ENCODE assay signal across 11 cellular contexts in the genomic region with DNA sequence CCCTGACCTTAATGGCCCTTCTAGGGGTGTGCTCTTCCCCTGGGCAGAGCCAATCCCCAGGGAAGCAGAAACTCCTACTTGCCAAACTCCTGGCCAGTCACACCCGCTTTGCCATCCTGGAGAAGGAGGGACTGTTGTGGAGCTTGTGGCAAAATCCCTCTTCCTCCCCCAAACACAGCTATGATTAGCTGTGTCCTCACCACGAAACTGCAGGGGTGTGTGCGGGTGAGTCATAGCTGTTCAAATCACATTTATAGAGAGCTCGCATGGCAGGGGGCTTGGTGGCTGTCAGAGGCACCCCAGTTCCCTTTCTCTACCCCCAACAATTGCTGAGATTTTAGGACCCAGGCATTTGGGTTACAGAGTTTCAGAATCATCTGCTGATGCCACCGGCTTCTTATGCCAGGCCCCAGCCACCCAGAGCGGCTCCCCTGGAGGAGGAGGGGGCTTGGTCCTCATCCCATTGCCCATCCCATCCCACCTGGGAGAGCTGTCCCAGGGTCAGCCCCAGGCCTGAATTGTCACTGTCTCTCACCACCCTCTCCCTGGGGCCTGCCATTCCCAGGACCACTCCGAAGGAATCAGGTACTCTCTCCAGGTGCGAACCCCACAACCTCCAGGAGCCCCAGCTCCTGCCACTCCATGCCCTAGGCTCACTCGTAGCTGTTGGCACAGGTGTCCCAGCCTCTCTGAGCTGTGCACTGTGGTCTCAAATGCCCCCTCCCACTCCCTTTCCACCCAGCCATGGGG. TPM values are rescaled to one million over a fixed set of nuclear protein-coding genes. Genes with fewer than 3 reads are reported as not detected.
DNase-seq lines count a peak whose midpoint lies in the region; ATAC-seq and TF ChIP-seq lines count a peak whose summit lies in the region.
"Had no signal": no experiment of that assay in that cellular context is flagged by ENCODE, and none has a peak within 500 bp of the region (broad histone marks: within the 10 kb centered on the region; RNA-seq: fewer than 3 reads in every experiment).

No MANE protein-coding gene starts in this region.

- ATAC-seq in HG03342 (IDR thresholded peaks at IDR 0.05; ENCODE audit: unreplicated experiment) (no peak), HG03354 (IDR thresholded peaks at IDR 0.05; ENCODE audit: poor library complexity, severe bottlenecking, unreplicated experiment) (no peak)

- CTCF ChIA-PET in AG04450 (lab: Charles Lee) = interaction anchor here (1.3 kb wide), 1 partner anchor 14 kb away, joined by 3 read pairs; no protein-coding TSS in a partner anchor

- H3K4me1 ChIP-seq in adipocyte (ENCODE audit: control insufficient read depth, insufficient read depth, low read length) = peaks cover 30% of the 10 kb centered on the region

- no peak overlapping the region for H3K9ac ChIP-seq in adipocyte (ENCODE audit: low read length)

- no peaks in the 10 kb centered on the region for H3K36me3 ChIP-seq in adipocyte (ENCODE audit: control insufficient read depth, insufficient read depth, low read length, severe bottlenecking)

- TF ChIP-seq CTCF in AG04450 (IDR thresholded peaks at IDR 0.05; ENCODE audit: low read depth, low read length) (no peak), HFFc6 (IDR thresholded peaks at IDR 0.05) (no peak)

- POLR2A ChIA-PET in AG04450 (lab: Yijun Ruan, JAX) = interaction anchor here (0.8 to 1.0 kb wide), 2 partner anchors 8 to 29 kb away, joined by 3 to 4 read pairs; partner anchors contain the start of gene MAGEF1

- DNase-seq in AG04450 (ENCODE audit: low read depth, low spot score) (no peak), HFFc6 (peak; percentile 52), adipocyte (ENCODE audit: low read depth) (peak; percentile 58), kidney tubule cell (ENCODE audit: low spot score) (peak; percentile 26), COR-L47 (lab: John Stamatoyannopoulos, UW) (no peak), DMS153 treated with DMSO at 0.1 percent for 48 hours (lab: John Stamatoyannopoulos, UW; ENCODE audit: unreplicated experiment) (no peak)
- DNase-seq: activated effector memory CD4-positive, alpha-beta T cell treated with Interleukin-2 at 50 U/mL for 16 hours; OCI-M1 had no signal

- H3K4me3 Mint-ChIP-seq in HFFc6 = no peak overlapping the region

- H3K4me3 ChIP-seq in AG04450 (ENCODE audit: low read depth, low read length) (no peak overlapping the region), adipocyte (ENCODE audit: low read length) (no peak overlapping the region)

- H3K9me3 ChIP-seq in AG04450 (ENCODE audit: control insufficient read depth, insufficient read depth, low read length) = no peaks in the 10 kb centered on the region
- no peaks in the 10 kb centered on the region for H3K9me3 ChIP-seq in adipocyte (ENCODE audit: control insufficient read depth, low read length)

- peak overlapping the region; percentile 31 for H3K27ac ChIP-seq in AG04450 (ENCODE audit: low read depth, low read length)
- H3K27ac ChIP-seq: HL-60 had no signal

- H3K27me3 ChIP-seq in AG04450 (ENCODE audit: control insufficient read depth, insufficient read depth, low read length) (no peaks in the 10 kb centered on the region), adipocyte (replicated peaks; ENCODE audit: control insufficient read depth, insufficient read depth, low read length) (no peaks in the 10 kb centered on the region)

- H3K36me3 Mint-ChIP-seq in HFFc6 (ENCODE audit: low read depth) = no peaks in the 10 kb centered on the region

- H3K27me3 Mint-ChIP-seq in HFFc6 (ENCODE audit: insufficient read depth) = peaks cover 18% of the 10 kb centered on the region

- H3K27ac Mint-ChIP-seq in HFFc6 = no peak overlapping the region

- H3K4me1 Mint-ChIP-seq in HFFc6 (ENCODE audit: low read depth) = peaks cover 42% of the 10 kb centered on the region

- no peaks in the 10 kb centered on the region for H3K9me3 Mint-ChIP-seq in HFFc6

RNA-seq across cellular contexts. Expression of gene MAGEF1, which starts 28.8 kb away (rescaled TPM):
- polyA plus RNA-seq in AG04450 (2011; rRNA removed) = 19.8 and 23.4 TPM in 2 replicates
- polyA minus RNA-seq in AG04450 (2011; rRNA and poly(A)+ RNA removed) = 8.0 and 10.8 TPM in 2 replicates
- 10 to 100 TPM; 22.8 to 31.4 (median 23.4) TPM for total RNA-seq in HFFc6 (2021; fragmentation: NEBNext Ultra II Directional; extraction: Animal tissue kit (Norgen Biotek cat#: 25700))

Comparison
In these comparisons a context has a peak if more than half of its experiments do, and no peak if none do; other contexts are left out.
1. DNase-seq: peak in HFFc6 (single experiment), adipocyte (single experiment) and kidney tubule cell (single experiment); none in AG04450 (single experiment), COR-L47 (single experiment) and DMS153 treated with DMSO at 0.1 percent for 48 hours (single experiment).